ENCODE assay signal across 17 cellular contexts in genomic region chr18:70555046-70555445, GRCh38.
"Had no signal": no experiment of that assay in that cellular context is flagged by ENCODE, and none has a peak within 500 bp of the region (broad histone marks: within the 10 kb centered on the region; RNA-seq: fewer than 3 reads in every experiment).

No MANE protein-coding gene starts in this region.

- H3K9me3 Mint-ChIP-seq: activated CD4-positive, alpha-beta memory T cell treated with anti-CD3 and anti-CD28 coated beads, Interleukin-2, amount 10 ng/mL, durations not matched to agents 7 days and 5 days; activated naive CD4-positive, alpha-beta T cell treated with anti-CD3 and anti-CD28 coated beads, Interleukin-2, amount 50 U/mL, for 24 hours; activated T-cell treated with anti-CD3 and anti-CD28 coated beads, Interleukin-2, amount 50 U/mL, for 24 hours had no signal

- H3K27me3 ChIP-seq: adrenal gland, hepatocyte, stomach, testis, upper lobe of left lung had no signal

- H3K4me3 ChIP-seq: adrenal gland, hepatocyte, psoas muscle, stomach, testis, upper lobe of left lung had no signal

- H3K4me2 ChIP-seq: hepatocyte had no signal

- DNase-seq: activated CD4-positive, alpha-beta memory T cell treated with anti-CD3 and anti-CD28 coated beads, Interleukin-2, amount 10 ng/mL, durations not matched to agents 7 days and 5 days; activated CD4-positive, alpha-beta T cell treated with anti-CD3 and anti-CD28 coated beads for 4 hours; activated T-cell treated with anti-CD3 and anti-CD28 coated beads, Interleukin-2, amount 50 U/mL, for 24 hours; adrenal gland; mammary epithelial cell; psoas muscle; stimulated activated CD4-positive, alpha-beta T cell treated with anti-CD3 and anti-CD28 coated beads, Interleukin-1b, Interleukin-23, amount 100 ng/mL, for 48 hours; stomach; testis; upper lobe of left lung had no signal

- H3K4me1 Mint-ChIP-seq: WTC11 had no signal

- H3K4me3 Mint-ChIP-seq: activated CD4-positive, alpha-beta memory T cell treated with anti-CD3 and anti-CD28 coated beads, Interleukin-2, amount 10 ng/mL, durations not matched to agents 7 days and 5 days; activated naive CD4-positive, alpha-beta T cell treated with anti-CD3 and anti-CD28 coated beads, Interleukin-2, amount 50 U/mL, for 24 hours; activated T-cell treated with anti-CD3 and anti-CD28 coated beads, Interleukin-2, amount 50 U/mL, for 24 hours; neural crest cell; WTC11 had no signal

- H3K27ac ChIP-seq: adrenal gland, hepatocyte, psoas muscle, stomach, testis, upper lobe of left lung had no signal

- H3K36me3 Mint-ChIP-seq: activated naive CD4-positive, alpha-beta T cell treated with anti-CD3 and anti-CD28 coated beads, Interleukin-2, amount 50 U/mL, for 24 hours had no signal

- ATAC-seq: esophagus mucosa, left lobe of liver, psoas muscle, sciatic nerve, WTC11 had no signal

- H2AFZ ChIP-seq: hepatocyte had no signal

- H3K79me2 ChIP-seq: hepatocyte had no signal

- H3K9me3 ChIP-seq: adrenal gland, psoas muscle, stomach, testis, upper lobe of left lung had no signal

- H3K4me1 ChIP-seq: adrenal gland, psoas muscle, stomach, testis, upper lobe of left lung had no signal

- H3K27me3 Mint-ChIP-seq: activated CD4-positive, alpha-beta memory T cell treated with anti-CD3 and anti-CD28 coated beads, Interleukin-2, amount 10 ng/mL, durations not matched to agents 7 days and 5 days; activated naive CD4-positive, alpha-beta T cell treated with anti-CD3 and anti-CD28 coated beads, Interleukin-2, amount 50 U/mL, for 24 hours; activated T-cell treated with anti-CD3 and anti-CD28 coated beads, Interleukin-2, amount 50 U/mL, for 24 hours had no signal

- H3K36me3 ChIP-seq: adrenal gland, stomach, upper lobe of left lung had no signal

- H3K27ac Mint-ChIP-seq: activated CD4-positive, alpha-beta memory T cell treated with anti-CD3 and anti-CD28 coated beads, Interleukin-2, amount 10 ng/mL, durations not matched to agents 7 days and 5 days; activated naive CD4-positive, alpha-beta T cell treated with anti-CD3 and anti-CD28 coated beads, Interleukin-2, amount 50 U/mL, for 24 hours; activated T-cell treated with anti-CD3 and anti-CD28 coated beads, Interleukin-2, amount 50 U/mL, for 24 hours; WTC11 had no signal
